In the genomic region with DNA sequence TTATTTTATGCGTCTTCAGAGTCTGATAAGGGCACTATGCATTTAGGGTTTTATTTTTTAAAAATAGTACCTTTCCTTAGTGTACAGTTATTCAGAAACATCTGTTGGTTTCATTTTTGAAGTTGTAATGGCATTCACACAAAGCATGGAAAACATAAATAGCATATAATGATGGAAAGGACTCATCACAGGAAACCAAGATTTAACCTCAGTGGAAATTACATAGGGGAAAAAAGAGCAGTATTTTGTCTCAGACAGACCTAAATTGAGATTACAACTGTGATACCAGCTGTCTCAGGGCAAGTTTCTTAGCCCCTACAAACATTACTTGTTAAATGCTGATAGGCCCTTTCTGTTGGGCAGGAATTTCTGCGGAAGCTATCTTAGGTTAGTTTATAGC, we compare ENCODE assay signal across 1 cellular context.
TF ChIP-seq lines count a peak whose summit lies in the region.

No MANE protein-coding gene starts in this region.

TF ChIP-seq in GM12878, 131 proteins besides CTCF, POLR2A, EP300 and RAD21:
- TF ChIP-seq MEF2A (IDR thresholded peaks at IDR 0.05; ENCODE audit: insufficient read depth, low read depth, low read length) (0 out of 2 replicates have a peak, but pooled peaks have one; percentile 34), CREM (IDR thresholded peaks at IDR 0.05; ENCODE audit: low read depth) (peak; percentile 44; the same call in 1 of the 2 replicates), FOXM1 (IDR thresholded peaks at IDR 0.05; ENCODE audit: low read depth, low read length) (peak; percentile 80; the same call in 1 of the 2 replicates), MTA3 (IDR thresholded peaks at IDR 0.05; ENCODE audit: borderline replicate concordance, low read length) (no peak), ZBED1 (IDR thresholded peaks at IDR 0.05; ENCODE audit: borderline replicate concordance) (no peak), MEF2B (IDR thresholded peaks at IDR 0.05; ENCODE audit: partially characterized antibody, poor library complexity, severe bottlenecking) (peak; percentile 20), MTA2 (IDR thresholded peaks at IDR 0.05; ENCODE audit: low read depth) (peak; percentile 33; the same call in 1 of the 2 replicates), IKZF2 (IDR thresholded peaks at IDR 0.05) (peak; percentile 27 to 34; a peak in 2 of 4 replicates), PML (IDR thresholded peaks at IDR 0.05; ENCODE audit: low read length) (no peak), ZNF24 (IDR thresholded peaks at IDR 0.05) (no peak), DPF2 (IDR thresholded peaks at IDR 0.05) (0 out of 2 replicates have a peak, but pooled peaks have one; percentile 21), NRF1 (conservative IDR thresholded peaks at IDR 0.05; ENCODE audit: low read depth, low read length) (no peak), RUNX3 (IDR thresholded peaks at IDR 0.05; ENCODE audit: low read length) (peak; percentile 78), NFIC (IDR thresholded peaks at IDR 0.05; ENCODE audit: low read depth, low read length) (peak; percentile 81; the same call in 1 of the 2 replicates), JUNB (IDR thresholded peaks at IDR 0.05) (0 out of 2 replicates have a peak, but pooled peaks have one; percentile 11), SRF (IDR thresholded peaks at IDR 0.05; ENCODE audit: low read depth in 2 of 2, low read length in 2 of 2) (no peak)
- TF ChIP-seq, protein P1, sequence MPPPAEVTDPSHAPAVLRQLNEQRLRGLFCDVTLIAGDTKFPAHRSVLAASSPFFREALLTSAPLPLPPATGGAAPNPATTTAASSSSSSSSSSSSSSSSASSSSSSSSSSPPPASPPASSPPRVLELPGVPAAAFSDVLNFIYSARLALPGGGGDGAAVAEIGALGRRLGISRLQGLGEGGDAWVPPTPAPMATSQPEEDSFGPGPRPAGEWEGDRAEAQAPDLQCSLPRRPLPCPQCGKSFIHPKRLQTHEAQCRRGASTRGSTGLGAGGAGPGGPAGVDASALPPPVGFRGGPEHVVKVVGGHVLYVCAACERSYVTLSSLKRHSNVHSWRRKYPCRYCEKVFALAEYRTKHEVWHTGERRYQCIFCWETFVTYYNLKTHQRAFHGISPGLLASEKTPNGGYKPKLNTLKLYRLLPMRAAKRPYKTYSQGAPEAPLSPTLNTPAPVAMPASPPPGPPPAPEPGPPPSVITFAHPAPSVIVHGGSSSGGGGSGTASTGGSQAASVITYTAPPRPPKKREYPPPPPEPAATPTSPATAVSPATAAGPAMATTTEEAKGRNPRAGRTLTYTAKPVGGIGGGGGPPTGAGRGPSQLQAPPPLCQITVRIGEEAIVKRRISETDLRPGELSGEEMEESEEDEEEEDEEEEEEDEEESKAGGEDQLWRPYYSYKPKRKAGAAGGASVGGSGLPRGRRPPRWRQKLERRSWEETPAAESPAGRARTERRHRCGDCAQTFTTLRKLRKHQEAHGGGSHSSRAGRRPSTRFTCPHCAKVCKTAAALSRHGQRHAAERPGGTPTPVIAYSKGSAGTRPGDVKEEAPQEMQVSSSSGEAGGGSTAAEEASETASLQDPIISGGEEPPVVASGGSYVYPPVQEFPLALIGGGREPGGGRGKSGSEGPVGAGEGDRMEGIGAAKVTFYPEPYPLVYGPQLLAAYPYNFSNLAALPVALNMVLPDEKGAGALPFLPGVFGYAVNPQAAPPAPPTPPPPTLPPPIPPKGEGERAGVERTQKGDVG (CRISPR knock-in tag; IDR thresholded peaks at IDR 0.05), result no peak
- TF ChIP-seq, protein P2, sequence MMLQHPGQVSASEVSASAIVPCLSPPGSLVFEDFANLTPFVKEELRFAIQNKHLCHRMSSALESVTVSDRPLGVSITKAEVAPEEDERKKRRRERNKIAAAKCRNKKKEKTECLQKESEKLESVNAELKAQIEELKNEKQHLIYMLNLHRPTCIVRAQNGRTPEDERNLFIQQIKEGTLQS (IDR thresholded peaks at IDR 0.05; ENCODE audit: borderline replicate concordance, extremely low read depth, low read depth, low read length), result no peak
